In the genomic region with DNA sequence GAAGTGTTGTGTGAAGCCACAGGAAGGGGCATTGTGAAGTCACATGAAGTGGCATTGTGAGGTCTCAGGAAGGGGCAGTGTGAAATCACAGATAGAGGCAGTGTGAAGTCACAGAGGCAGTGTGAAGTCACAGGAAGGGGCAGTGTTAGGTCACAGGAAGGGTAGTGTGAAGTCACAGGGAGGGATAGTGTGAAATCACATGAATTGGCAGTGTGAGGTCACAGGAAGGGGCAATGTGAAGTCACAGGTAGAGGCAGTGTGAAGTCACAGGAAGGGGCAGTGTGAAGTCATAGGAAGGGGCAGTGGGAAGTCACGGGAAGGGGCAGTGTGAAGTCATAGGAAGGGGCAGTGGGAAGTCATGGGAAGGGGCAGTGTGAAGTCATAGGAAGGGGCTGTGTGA, we compare ENCODE assay signal across 25 cellular contexts. TPM values are rescaled to one million over a fixed set of nuclear protein-coding genes. Genes with fewer than 3 reads are reported as not detected.
"Had no signal": no experiment of that assay in that cellular context is flagged by ENCODE, and none has a peak within 500 bp of the region (broad histone marks: within the 10 kb centered on the region; RNA-seq: fewer than 3 reads in every experiment).

No MANE protein-coding gene starts in this region.

- H3K4me1 ChIP-seq: foreskin keratinocyte had no signal

- H3K36me3 ChIP-seq: tibial nerve, vagina had no signal

- DNase-seq: activated CD4-positive, alpha-beta memory T cell treated with anti-CD3 and anti-CD28 coated beads for 36 hours; activated CD4-positive, alpha-beta T cell treated with anti-CD3 and anti-CD28 coated beads for 36 hours; activated naive CD4-positive, alpha-beta T cell treated with Interleukin-2 at 50 U/mL for 16 hours; activated naive CD8-positive, alpha-beta T cell treated with anti-CD3 and anti-CD28 coated beads, Interleukin-2, amount 10 ng/mL, durations not matched to agents 7 days and 5 days; activated T-cell treated with anti-CD3 and anti-CD28 coated beads for 4 hours; amygdala; caudate nucleus; dorsolateral prefrontal cortex; foreskin keratinocyte; glutamatergic neuron; hypothalamus; kidney; nephron progenitor cell; stimulated activated CD4-positive, alpha-beta T cell treated with anti-CD3 and anti-CD28 coated beads, Interleukin-2, amount 100 ng/mL, for 24 hours; stimulated activated naive CD8-positive, alpha-beta T cell treated with anti-CD3 and anti-CD28 coated beads, Interleukin-15, Interleukin-2, amounts not matched to agents 100 U/mL and 50 U/mL, for 24 hours had no signal

- H3K27ac ChIP-seq: dorsolateral prefrontal cortex, epithelial cell of prostate, foreskin keratinocyte, vagina had no signal

- H3K4me3 ChIP-seq: dorsolateral prefrontal cortex, lung, tibial nerve, vagina had no signal

- H3K9me3 Mint-ChIP-seq: activated T-helper 17 cell treated with anti-CD3 and anti-CD28 coated beads, Interleukin-2, amount 50 U/mL, for 72 hours; nephron progenitor cell had no signal

- H3K9me3 ChIP-seq: tibial nerve, vagina had no signal

- H3K27me3 Mint-ChIP-seq: activated CD4-positive, alpha-beta memory T cell treated with anti-CD3 and anti-CD28 coated beads for 36 hours; activated CD4-positive, alpha-beta T cell treated with anti-CD3 and anti-CD28 coated beads for 36 hours; activated naive CD8-positive, alpha-beta T cell treated with anti-CD3 and anti-CD28 coated beads, Interleukin-2, amount 10 ng/mL, durations not matched to agents 7 days and 5 days; activated T-helper 17 cell treated with anti-CD3 and anti-CD28 coated beads, Interleukin-2, amount 50 U/mL, for 72 hours; progenitor cell of endocrine pancreas had no signal

- ATAC-seq: activated CD4-positive, alpha-beta T cell treated with anti-CD3 and anti-CD28 coated beads for 36 hours; activated T-helper 17 cell treated with anti-CD3 and anti-CD28 coated beads, Interleukin-2, amount 50 U/mL, for 72 hours; foreskin keratinocyte; left lobe of liver; stimulated activated naive CD8-positive, alpha-beta T cell treated with anti-CD3 and anti-CD28 coated beads, Interleukin-15, Interleukin-2, amounts not matched to agents 100 U/mL and 50 U/mL, for 24 hours; WTC11 had no signal

- H3K4me1 Mint-ChIP-seq: nephron progenitor cell, WTC11 had no signal

- H3K4me3 Mint-ChIP-seq: activated CD4-positive, alpha-beta memory T cell treated with anti-CD3 and anti-CD28 coated beads for 36 hours; activated CD4-positive, alpha-beta T cell treated with anti-CD3 and anti-CD28 coated beads for 36 hours; activated naive CD8-positive, alpha-beta T cell treated with anti-CD3 and anti-CD28 coated beads, Interleukin-2, amount 10 ng/mL, durations not matched to agents 7 days and 5 days; activated T-helper 17 cell treated with anti-CD3 and anti-CD28 coated beads, Interleukin-2, amount 50 U/mL, for 72 hours; endodermal cell; nephron progenitor cell; T-helper 2 cell treated with Interferon-gamma antibody and Interleukin-4, amounts not matched to agents 5 μg/mL and 100 μg/mL, for 36 hours; WTC11 had no signal

- H3K27me3 ChIP-seq: dorsolateral prefrontal cortex, foreskin keratinocyte, tibial nerve, vagina had no signal

- H3K27ac Mint-ChIP-seq: activated CD4-positive, alpha-beta memory T cell treated with anti-CD3 and anti-CD28 coated beads for 36 hours; activated CD4-positive, alpha-beta T cell treated with anti-CD3 and anti-CD28 coated beads for 36 hours; activated naive CD8-positive, alpha-beta T cell treated with anti-CD3 and anti-CD28 coated beads, Interleukin-2, amount 10 ng/mL, durations not matched to agents 7 days and 5 days; activated T-helper 17 cell treated with anti-CD3 and anti-CD28 coated beads, Interleukin-2, amount 50 U/mL, for 72 hours; endodermal cell; nephron progenitor cell; progenitor cell of endocrine pancreas; T-helper 2 cell treated with Interferon-gamma antibody and Interleukin-4, amounts not matched to agents 5 μg/mL and 100 μg/mL, for 36 hours; WTC11 had no signal

RNA-seq across cellular contexts. Expression of a gene that starts 37.9 kb away (rescaled TPM):
- total RNA-seq: activated CD4-positive, alpha-beta memory T cell treated with anti-CD3 and anti-CD28 coated beads for 36 hours; activated CD4-positive, alpha-beta T cell treated with anti-CD3 and anti-CD28 coated beads for 36 hours; activated naive CD8-positive, alpha-beta T cell treated with anti-CD3 and anti-CD28 coated beads, Interleukin-2, amount 10 ng/mL, durations not matched to agents 7 days and 5 days; activated T-helper 17 cell treated with anti-CD3 and anti-CD28 coated beads, Interleukin-2, amount 50 U/mL, for 72 hours had no signal
